ENCODE assay signal across 8 cellular contexts in the genomic region with DNA sequence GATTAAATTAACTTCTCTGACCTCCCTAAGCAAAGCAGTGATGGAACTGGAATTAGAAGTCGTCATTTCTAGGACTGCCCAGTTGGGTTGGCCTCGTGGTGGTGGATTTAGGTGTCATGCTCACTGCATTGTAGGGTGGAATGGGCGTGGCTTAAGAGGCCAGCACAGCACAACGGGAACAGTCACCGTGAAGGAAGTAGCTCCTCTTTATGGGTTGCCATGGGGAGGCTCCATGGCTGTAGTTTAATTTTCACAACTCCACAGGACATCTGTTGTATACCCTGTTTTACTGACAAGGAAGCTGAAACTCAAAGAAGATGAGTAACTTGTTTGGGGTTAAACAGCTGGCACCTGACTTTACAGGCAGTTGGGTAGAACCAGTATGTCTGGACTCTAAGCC.
A peak's percentile ranks its signal among the peaks of the same experiment; 100 is the strongest.
DNase-seq lines count a peak whose midpoint lies in the region; ATAC-seq and TF ChIP-seq lines count a peak whose summit lies in the region.

No MANE protein-coding gene starts in this region.

- intact Hi-C loops in heart right ventricle (cut with DNase I): no loop called here

- no peak overlapping the region for H3K4me3 ChIP-seq in heart right ventricle

- peaks cover 0 to 44% (median 0%) of the 10 kb centered on the region in 9 donors for H3K36me3 ChIP-seq in heart right ventricle

- ATAC-seq in GM19328 (IDR thresholded peaks at IDR 0.05; ENCODE audit: unreplicated experiment) (peak; percentile 37), HG03066 (IDR thresholded peaks at IDR 0.05; ENCODE audit: low read depth, unreplicated experiment) (peak; percentile 48), heart right ventricle (peak; percentile 34 to 70 (median 56))
- ATAC-seq in stimulated activated naive CD8-positive, alpha-beta T cell treated with anti-CD3 and anti-CD28 coated beads, Interleukin-15, Interleukin-2, amounts not matched to agents 100 U/mL and 50 U/mL, for 24 hours: peak; percentile 85

- H3K27ac ChIP-seq in heart right ventricle: peak overlapping the region in 7 of 10 donors; percentile 52 to 72 (median 65)

- no peaks in the 10 kb centered on the region for H3K9me3 ChIP-seq in heart right ventricle

- H3K27me3 ChIP-seq in heart right ventricle: no peaks in the 10 kb centered on the region

- no peak for TF ChIP-seq CTCF in heart right ventricle (IDR thresholded peaks at IDR 0.05)

- 41 to 63% methylated on average over 5 of the region's 5 CpGs for WGBS in heart right ventricle, 2 donors

- peaks cover 2 to 71% (median 36%) of the 10 kb centered on the region in 9 donors for H3K4me1 ChIP-seq in heart right ventricle

- peak; percentile 47 for DNase-seq in T-helper 9 cell
- DNase-seq in heart right ventricle: peak in 1 of 2 donors; percentile 23
- DNase-seq in stimulated activated naive CD8-positive, alpha-beta T cell treated with anti-CD3 and anti-CD28 coated beads, Interleukin-15, Interleukin-2, amounts not matched to agents 100 U/mL and 50 U/mL, for 24 hours: peak; percentile 69
- DNase-seq in AG08396 (ENCODE audit: low spot score): no peak
- DNase-seq in middle frontal gyrus (ENCODE audit: extremely low spot score, low spot score): no peak
- DNase-seq in NCI-H1930 (lab: John Stamatoyannopoulos, UW): no peak

Comparison
In these comparisons a context has a peak if more than half of its experiments do, and no peak if none do; other contexts are left out.
1. DNase-seq: peak in T-helper 9 cell (single experiment) and stimulated activated naive CD8-positive, alpha-beta T cell treated with anti-CD3 and anti-CD28 coated beads, Interleukin-15, Interleukin-2, amounts not matched to agents 100 U/mL and 50 U/mL, for 24 hours (single experiment); none in AG08396 (single experiment), middle frontal gyrus (single experiment) and NCI-H1930 (0 of 2).
2. Peak in every context shown above with its lines, with median percentiles within 50 percentile points of each other: ATAC-seq.